Comparison of ENCODE assay signal across 18 cellular contexts in the genomic region with DNA sequence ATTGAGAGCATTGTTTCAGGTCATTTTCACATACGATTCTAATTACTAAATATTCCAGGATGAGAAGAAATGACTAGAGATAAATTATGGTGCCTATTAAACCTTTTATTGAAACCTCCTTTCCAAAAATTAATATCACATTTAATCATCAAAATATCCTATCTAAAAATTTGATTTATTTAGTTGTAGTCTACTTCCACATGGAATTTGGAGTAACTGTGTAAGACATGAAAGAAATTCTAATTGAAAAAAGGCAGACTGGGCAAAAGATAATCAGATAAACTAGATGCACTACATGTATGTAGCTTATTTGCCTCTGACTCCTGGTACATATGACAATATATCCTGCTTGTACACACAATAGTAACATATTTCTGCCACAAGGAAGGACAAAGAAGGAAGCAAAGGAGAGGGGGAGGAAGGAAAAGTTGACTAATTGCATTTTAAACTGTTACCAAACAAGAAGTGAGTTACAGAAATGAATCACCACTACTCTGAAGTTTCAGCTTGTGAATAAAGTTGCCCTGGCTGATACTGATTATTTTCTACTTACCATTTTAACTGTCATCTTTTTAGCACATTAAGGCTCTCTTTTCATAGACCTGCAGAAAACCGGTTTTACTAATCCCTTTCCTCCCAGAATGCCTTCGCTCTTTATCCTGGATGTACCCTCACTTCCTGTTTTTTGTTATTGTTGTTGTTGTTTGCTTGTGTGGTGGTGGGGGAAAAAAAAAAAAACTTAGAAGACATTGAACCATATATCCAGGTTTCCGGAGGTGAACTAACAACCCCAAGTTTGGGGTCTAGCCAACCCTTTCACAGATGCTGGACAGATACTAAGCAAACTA.
A peak's percentile ranks its signal among the peaks of the same experiment; 100 is the strongest.
DNase-seq lines count a peak whose midpoint lies in the region; ATAC-seq and TF ChIP-seq lines count a peak whose summit lies in the region.
"Had no signal": no experiment of that assay in that cellular context is flagged by ENCODE, and none has a peak within 500 bp of the region (broad histone marks: within the 10 kb centered on the region; RNA-seq: fewer than 3 reads in every experiment).

No MANE protein-coding gene starts in this region.

- no peak for ATAC-seq in activated naive CD8-positive, alpha-beta T cell treated with anti-CD3 and anti-CD28 coated beads, Interleukin-2, amount 50 U/mL, for 24 hours

- peak; percentile 19 for DNase-seq in HPDE6-E6E7 (ENCODE audit: extremely low spot score)
- peak; percentile 24 for DNase-seq in dedifferentiated amniotic fluid mesenchymal stem cell (ENCODE audit: extremely low spot score)
- peak; percentile 53 for DNase-seq in kidney tubule cell (ENCODE audit: low spot score)
- no peak for DNase-seq in activated gamma-delta T cell (lab: John Stamatoyannopoulos, UW)
- no peak for DNase-seq in activated naive CD8-positive, alpha-beta T cell treated with anti-CD3 and anti-CD28 coated beads, Interleukin-2, amount 50 U/mL, for 24 hours
- no peak for DNase-seq in NCI-H146 (lab: John Stamatoyannopoulos, UW)
- DNase-seq in iPS-NIHi11 (ENCODE audit: low spot score), result no peak
- DNase-seq: activated CD4-positive, alpha-beta memory T cell treated with anti-CD3 and anti-CD28 coated beads, Interleukin-2, amount 10 ng/mL, durations not matched to agents 7 days and 5 days; hippocampal formation; NCI-H1105 treated with DMSO at 0.1 percent for 48 hours; sigmoid colon; stimulated activated CD4-positive, alpha-beta T cell treated with anti-CD3 and anti-CD28 coated beads, Interleukin-2, amount 100 ng/mL, for 48 hours; stimulated activated CD8-positive, alpha-beta memory T cell treated with anti-CD3 and anti-CD28 coated beads, Interleukin-4, amount 100 ng/mL, for 48 hours had no signal

- H3K9ac ChIP-seq in OCI-LY3 (ENCODE audit: low read length), result no peak overlapping the region

- no peaks in the 10 kb centered on the region for H4K20me1 ChIP-seq in OCI-LY3 (ENCODE audit: insufficient read depth, low read length)

- no peak overlapping the region for H3K27ac ChIP-seq in OCI-LY3 (ENCODE audit: low read length)
- H3K27ac ChIP-seq: coronary artery, esophagus muscularis mucosa, sigmoid colon, SJSA1 had no signal

- no peak for TF ChIP-seq CTCF in OCI-LY3 (IDR thresholded peaks at IDR 0.05; ENCODE audit: low read depth, low read length)

- no peaks in the 10 kb centered on the region for H3K27me3 ChIP-seq in OCI-LY3 (ENCODE audit: low read depth, low read length)
- H3K27me3 ChIP-seq: esophagus muscularis mucosa, sigmoid colon, SJSA1 had no signal

- no peak overlapping the region for H2AFZ ChIP-seq in OCI-LY3 (ENCODE audit: low read depth, low read length)

- H3K4me1 Mint-ChIP-seq in activated naive CD8-positive, alpha-beta T cell treated with anti-CD3 and anti-CD28 coated beads, Interleukin-2, amount 50 U/mL, for 24 hours, result no peaks in the 10 kb centered on the region
- H3K4me1 Mint-ChIP-seq: activated CD4-positive, alpha-beta memory T cell treated with anti-CD3 and anti-CD28 coated beads, Interleukin-2, amount 10 ng/mL, durations not matched to agents 7 days and 5 days had no signal

- peaks cover 18% of the 10 kb centered on the region for H3K9me3 Mint-ChIP-seq in activated naive CD8-positive, alpha-beta T cell treated with anti-CD3 and anti-CD28 coated beads, Interleukin-2, amount 50 U/mL, for 24 hours

- no peak overlapping the region for H3K4me3 Mint-ChIP-seq in activated naive CD8-positive, alpha-beta T cell treated with anti-CD3 and anti-CD28 coated beads, Interleukin-2, amount 50 U/mL, for 24 hours
- H3K4me3 Mint-ChIP-seq: activated CD4-positive, alpha-beta memory T cell treated with anti-CD3 and anti-CD28 coated beads, Interleukin-2, amount 10 ng/mL, durations not matched to agents 7 days and 5 days had no signal

- no peak overlapping the region for H3K4me3 ChIP-seq in OCI-LY3 (ENCODE audit: low read length)
- H3K4me3 ChIP-seq: coronary artery, esophagus muscularis mucosa, lung, sigmoid colon, SJSA1 had no signal

- no peaks in the 10 kb centered on the region; the same call in 1 of the 2 replicates for H3K9me3 ChIP-seq in OCI-LY3 (ENCODE audit: insufficient read depth, low read length)
- H3K9me3 ChIP-seq: esophagus muscularis mucosa, sigmoid colon, SJSA1 had no signal

- no peaks in the 10 kb centered on the region for H3K79me2 ChIP-seq in OCI-LY3 (ENCODE audit: low read length)

- H3K36me3 ChIP-seq in OCI-LY3 (replicated peaks; ENCODE audit: low read depth, low read length), result no peaks in the 10 kb centered on the region
- H3K36me3 ChIP-seq: esophagus muscularis mucosa, sigmoid colon, SJSA1 had no signal

- H3K36me3 Mint-ChIP-seq in activated naive CD8-positive, alpha-beta T cell treated with anti-CD3 and anti-CD28 coated beads, Interleukin-2, amount 50 U/mL, for 24 hours (ENCODE audit: low read depth), result no peaks in the 10 kb centered on the region

- H3K4me1 ChIP-seq in OCI-LY3 (ENCODE audit: low read length), result peaks cover 16% of the 10 kb centered on the region
- H3K4me1 ChIP-seq: esophagus muscularis mucosa, sigmoid colon, SJSA1 had no signal

- no peaks in the 10 kb centered on the region for H3K27me3 Mint-ChIP-seq in activated naive CD8-positive, alpha-beta T cell treated with anti-CD3 and anti-CD28 coated beads, Interleukin-2, amount 50 U/mL, for 24 hours
- H3K27me3 Mint-ChIP-seq: activated CD4-positive, alpha-beta memory T cell treated with anti-CD3 and anti-CD28 coated beads, Interleukin-2, amount 10 ng/mL, durations not matched to agents 7 days and 5 days had no signal

- H3K4me2 ChIP-seq in OCI-LY3 (ENCODE audit: low read length), result peak overlapping the region; percentile 39

- H3K27ac Mint-ChIP-seq in activated naive CD8-positive, alpha-beta T cell treated with anti-CD3 and anti-CD28 coated beads, Interleukin-2, amount 50 U/mL, for 24 hours, result no peak overlapping the region
- H3K27ac Mint-ChIP-seq: activated CD4-positive, alpha-beta memory T cell treated with anti-CD3 and anti-CD28 coated beads, Interleukin-2, amount 10 ng/mL, durations not matched to agents 7 days and 5 days had no signal

Comparison
In these comparisons a context has a peak if more than half of its experiments do, and no peak if none do; other contexts are left out.
1. DNase-seq: peak in HPDE6-E6E7 (single experiment), dedifferentiated amniotic fluid mesenchymal stem cell (single experiment) and kidney tubule cell (single experiment); none in activated gamma-delta T cell (single experiment), activated naive CD8-positive, alpha-beta T cell treated with anti-CD3 and anti-CD28 coated beads, Interleukin-2, amount 50 U/mL, for 24 hours (single experiment), NCI-H146 (single experiment) and iPS-NIHi11 (single experiment).